21 cellular contexts compared by ENCODE assay signal in genomic region chr5:117701067-117701466, GRCh38.
A peak's percentile ranks its signal among the peaks of the same experiment; 100 is the strongest.
DNase-seq lines count a peak whose midpoint lies in the region; ATAC-seq and TF ChIP-seq lines count a peak whose summit lies in the region.
"Had no signal": no experiment of that assay in that cellular context is flagged by ENCODE, and none has a peak within 500 bp of the region (broad histone marks: within the 10 kb centered on the region; RNA-seq: fewer than 3 reads in every experiment).

No MANE protein-coding gene starts in this region.

- intact Hi-C loops in CD8-positive, alpha-beta T cell (cut with DNase I, micrococcal nuclease), result no loop called here

- H3K4me2 ChIP-seq in GM23338, result no peak overlapping the region
- no peak overlapping the region for H3K4me2 ChIP-seq in mesendoderm (ENCODE audit: low read length)
- no peak overlapping the region for H3K4me2 ChIP-seq in smooth muscle cell
- H3K4me2 ChIP-seq: A549, KMS-11 had no signal

- no peak overlapping the region for H3K23ac ChIP-seq in mesendoderm (ENCODE audit: low read length)

- H3F3A ChIP-seq in GM23338 (replicated peaks; ENCODE audit: low read depth) (no peaks in the 10 kb centered on the region), smooth muscle cell (ENCODE audit: low read depth) (no peaks in the 10 kb centered on the region)

- H3K27ac Mint-ChIP-seq in GM23338, result no peak overlapping the region
- no peak overlapping the region for H3K27ac Mint-ChIP-seq in CD8-positive, alpha-beta T cell
- H3K27ac Mint-ChIP-seq: CD4-positive, CD25-positive, alpha-beta regulatory T cell had no signal

- CTCF ChIA-PET in CD8-positive, alpha-beta T cell (lab: Charles Lee), result no interaction called here

- no peaks in the 10 kb centered on the region for H3K36me3 Mint-ChIP-seq in GM23338 (ENCODE audit: low read depth)
- H3K36me3 Mint-ChIP-seq in CD8-positive, alpha-beta T cell, result no peaks in the 10 kb centered on the region
- H3K36me3 Mint-ChIP-seq: CD4-positive, CD25-positive, alpha-beta regulatory T cell had no signal

- H3K36me3 ChIP-seq in GM23338 (ENCODE audit: insufficient read depth) (no peaks in the 10 kb centered on the region), mesendoderm (ENCODE audit: control insufficient read depth, insufficient read depth, low read length) (no peaks in the 10 kb centered on the region), smooth muscle cell (ENCODE audit: low read depth) (no peaks in the 10 kb centered on the region)
- no peaks in the 10 kb centered on the region for H3K36me3 ChIP-seq in CD8-positive, alpha-beta T cell (ENCODE audit: insufficient read depth, low read length)
- H3K36me3 ChIP-seq: BE2C had no signal

- H2BK120ac ChIP-seq in mesendoderm (ENCODE audit: low read depth, low read length), result no peak overlapping the region

- H3K4ac ChIP-seq in mesendoderm (ENCODE audit: low read depth, low read length), result no peak overlapping the region

- no peaks in the 10 kb centered on the region for H3K9me3 Mint-ChIP-seq in GM23338
- peaks cover 5% of the 10 kb centered on the region for H3K9me3 Mint-ChIP-seq in CD8-positive, alpha-beta T cell

- no peak overlapping the region for H3K4me3 Mint-ChIP-seq in GM23338
- no peak overlapping the region for H3K4me3 Mint-ChIP-seq in CD8-positive, alpha-beta T cell
- H3K4me3 Mint-ChIP-seq: CD4-positive, CD25-positive, alpha-beta regulatory T cell had no signal

- H3K4me3 ChIP-seq in GM23338 (no peak overlapping the region), cardiac fibroblast (replicated peaks in 1 of 2; ENCODE audit: low read depth in 2 of 2, low read length in 2 of 2) (no peak overlapping the region), mesendoderm (ENCODE audit: low read length) (no peak overlapping the region), smooth muscle cell (no peak overlapping the region)
- no peak overlapping the region for H3K4me3 ChIP-seq in CD8-positive, alpha-beta T cell (ENCODE audit: low read depth, low read length)
- H3K4me3 ChIP-seq: A549 had no signal

- no peaks in the 10 kb centered on the region for H3K27me3 Mint-ChIP-seq in GM23338 (ENCODE audit: insufficient read depth, low read depth, poor library complexity)
- no peaks in the 10 kb centered on the region for H3K27me3 Mint-ChIP-seq in CD8-positive, alpha-beta T cell (ENCODE audit: low read depth)
- H3K27me3 Mint-ChIP-seq: CD4-positive, CD25-positive, alpha-beta regulatory T cell had no signal

- H3K9me3 ChIP-seq in CD8-positive, alpha-beta T cell (ENCODE audit: low read length), result no peaks in the 10 kb centered on the region
- H3K9me3 ChIP-seq in smooth muscle cell (replicated peaks; ENCODE audit: low read depth), result no peaks in the 10 kb centered on the region
- H3K9me3 ChIP-seq: BE2C had no signal

- no peaks in the 10 kb centered on the region for H3K9me2 ChIP-seq in GM23338 (ENCODE audit: insufficient read depth)

- H3K79me1 ChIP-seq in mesendoderm (ENCODE audit: low read length), result no peaks in the 10 kb centered on the region

- no peaks in the 10 kb centered on the region for H3K4me1 Mint-ChIP-seq in GM23338
- no peaks in the 10 kb centered on the region for H3K4me1 Mint-ChIP-seq in CD8-positive, alpha-beta T cell (ENCODE audit: low read depth)
- H3K4me1 Mint-ChIP-seq: CD4-positive, CD25-positive, alpha-beta regulatory T cell had no signal

- H3K4me1 ChIP-seq in GM23338 (ENCODE audit: insufficient read depth) (no peaks in the 10 kb centered on the region), mesendoderm (ENCODE audit: control insufficient read depth, low read depth, low read length) (no peaks in the 10 kb centered on the region), smooth muscle cell (ENCODE audit: low read depth) (no peaks in the 10 kb centered on the region)
- H3K4me1 ChIP-seq in CD8-positive, alpha-beta T cell (ENCODE audit: insufficient read depth, low read length), result no peaks in the 10 kb centered on the region
- H3K4me1 ChIP-seq: A549, BE2C had no signal

- H2AFZ ChIP-seq in GM23338 (peak overlapping the region; percentile 39; the same call in 1 of the 2 replicates), smooth muscle cell (ENCODE audit: low read depth) (no peak overlapping the region)

- H3K18ac ChIP-seq in mesendoderm (ENCODE audit: low read length), result no peak overlapping the region

- no peak overlapping the region for H2BK15ac ChIP-seq in mesendoderm (replicated peaks; ENCODE audit: low read depth)

- H4K5ac ChIP-seq in mesendoderm (ENCODE audit: low read length), result no peak overlapping the region

- no peak for ATAC-seq in GM23338
- no peak for ATAC-seq in CD8-positive, alpha-beta T cell
- ATAC-seq in HG02623 (IDR thresholded peaks at IDR 0.05; ENCODE audit: unreplicated experiment), result no peak
- ATAC-seq: A549 had no signal

- H4K20me1 ChIP-seq in GM23338 (replicated peaks; ENCODE audit: insufficient read depth) (no peaks in the 10 kb centered on the region), smooth muscle cell (ENCODE audit: low read depth) (no peaks in the 10 kb centered on the region)

- H2AK5ac ChIP-seq in mesendoderm (ENCODE audit: low read length), result no peak overlapping the region

- no CpG with 5 or more reads among the region's 1 CpG for WGBS in mesendoderm (ENCODE audit: extremely low coverage, insufficient coverage, low lambda C conversion rate)
- WGBS in smooth muscle cell (ENCODE audit: low lambda C conversion rate), result 58% methylated on average over 1 of the region's 1 CpG

- H4K8ac ChIP-seq in mesendoderm (ENCODE audit: low read depth, low read length), result no peak overlapping the region

- H3K79me2 ChIP-seq in GM23338 (replicated peaks; ENCODE audit: insufficient read depth) (no peaks in the 10 kb centered on the region), mesendoderm (ENCODE audit: control insufficient read depth, insufficient read depth, low read length) (no peaks in the 10 kb centered on the region), smooth muscle cell (ENCODE audit: low read depth) (no peaks in the 10 kb centered on the region)

- TF ChIP-seq CTCF in GM23338 (conservative IDR thresholded peaks at IDR 0.05; ENCODE audit: low read depth in 2 of 2), result no peak
- no peak for TF ChIP-seq CTCF in cardiac fibroblast (IDR thresholded peaks at IDR 0.05; ENCODE audit: low read depth, low read length)
- no peak for TF ChIP-seq CTCF in CD8-positive, alpha-beta T cell (IDR thresholded peaks at IDR 0.05)
- TF ChIP-seq CTCF in smooth muscle cell (IDR thresholded peaks at IDR 0.05; ENCODE audit: borderline replicate concordance, insufficient read depth, poor library complexity, severe bottlenecking), result no peak

- H3K27me3 ChIP-seq in GM23338 (ENCODE audit: insufficient read depth) (no peaks in the 10 kb centered on the region), mesendoderm (ENCODE audit: insufficient read depth, low read length, poor library complexity) (no peaks in the 10 kb centered on the region), smooth muscle cell (ENCODE audit: low read depth) (no peaks in the 10 kb centered on the region)
- no peaks in the 10 kb centered on the region for H3K27me3 ChIP-seq in CD8-positive, alpha-beta T cell (ENCODE audit: insufficient read depth, low read length)
- H3K27me3 ChIP-seq: BE2C had no signal

- no peak for DNase-seq in GM23338 (ENCODE audit: low spot score)
- DNase-seq in LHCN-M2 (ENCODE audit: low read depth), result peak; percentile 25
- peak; percentile 21 to 40 for DNase-seq in cardiac fibroblast (ENCODE audit: low read depth in 2 of 2)
- peak; percentile 8 for DNase-seq in mesendoderm
- DNase-seq in NCI-H748 (lab: John Stamatoyannopoulos, UW; ENCODE audit: unreplicated experiment), result no peak
- DNase-seq in CD8-positive, alpha-beta T cell, result no peak
- DNase-seq in smooth muscle cell (lab: John Stamatoyannopoulos, UW; ENCODE audit: unreplicated experiment), result no peak
- DNase-seq: BE2C; CD4-positive, CD25-positive, alpha-beta regulatory T cell; COR-L47; DMS 273 treated with DMSO at 0.1 percent for 48 hours; DMS79 treated with DMSO at 0.1 percent for 48 hours; GOT3; NCI-H1694; NCI-H2081; NCI-H2171; NCI-H524 treated with DMSO at 0.1 percent for 48 hours; SHP77 had no signal

- POLR2A ChIA-PET in CD8-positive, alpha-beta T cell (lab: Charles Lee), result no interaction called here

- H3K56ac ChIP-seq in mesendoderm (ENCODE audit: low read length), result no peak overlapping the region

- H3K9ac ChIP-seq in mesendoderm (ENCODE audit: low read length), result no peak overlapping the region
- no peak overlapping the region for H3K9ac ChIP-seq in smooth muscle cell (ENCODE audit: low read depth)
- H3K9ac ChIP-seq: KMS-11 had no signal

- no peak overlapping the region for H3K27ac ChIP-seq in GM23338 (ENCODE audit: low read depth)
- H3K27ac ChIP-seq in mesendoderm (ENCODE audit: low read depth, low read length), result no peak overlapping the region
- no peak overlapping the region for H3K27ac ChIP-seq in CD8-positive, alpha-beta T cell (ENCODE audit: low read depth, low read length)
- H3K27ac ChIP-seq in smooth muscle cell (ENCODE audit: low read depth), result no peak overlapping the region
- H3K27ac ChIP-seq: A549, KMS-11 had no signal

- no peak overlapping the region for H2BK5ac ChIP-seq in mesendoderm (ENCODE audit: low read length)

TF ChIP-seq in GM23338, 12 proteins besides CTCF, POLR2A, EP300 and RAD21 (continues in another document):
- TF ChIP-seq STAT1 (IDR thresholded peaks at IDR 0.05; ENCODE audit: unreplicated experiment), result no peak
- TF ChIP-seq POLR2AphosphoS5 (IDR thresholded peaks at IDR 0.05; ENCODE audit: low read depth), result no peak
- no peak for TF ChIP-seq ZNF331 (CRISPR knock-in tag; IDR thresholded peaks at IDR 0.05; ENCODE audit: low read depth)
- TF ChIP-seq ETS1 (IDR thresholded peaks at IDR 0.05), result no peak

Comparison
In these comparisons a context has a peak if more than half of its experiments do, and no peak if none do; other contexts are left out.
1. DNase-seq: peak in LHCN-M2 (single experiment), cardiac fibroblast (2 of 2) and mesendoderm (single experiment); none in GM23338 (single experiment), NCI-H748 (single experiment), CD8-positive, alpha-beta T cell (0 of 7) and smooth muscle cell (single experiment).